In the genomic region with DNA sequence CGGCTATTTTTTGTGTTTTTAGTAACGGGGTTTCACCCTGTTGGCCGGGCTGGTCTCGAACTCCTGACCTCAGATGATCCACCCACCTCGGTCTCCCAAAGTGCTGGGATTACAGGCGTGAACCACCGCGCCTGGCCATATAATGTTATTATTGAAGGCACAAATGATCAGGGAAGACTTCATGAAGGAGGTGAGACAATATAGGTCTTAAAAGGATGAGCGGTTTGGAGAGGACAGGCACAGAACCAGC, we compare ENCODE assay signal across 1 cellular context.
A peak's percentile ranks its signal among the peaks of the same experiment; 100 is the strongest.
TF ChIP-seq lines count a peak whose summit lies in the region.
"Not testable (repeated sequence)": the region's sequence is repeated elsewhere in the genome, so short reads cannot be mapped to it uniquely, and the experiment has no call there.

No MANE protein-coding gene starts in this region.

TF ChIP-seq in HepG2, 621 proteins besides CTCF, POLR2A, EP300 and RAD21 (continues in another document):
- TF ChIP-seq HOXD1 (CRISPR knock-in tag; IDR thresholded peaks at IDR 0.05) (0 out of 2 replicates have a peak, but pooled peaks have one; percentile 1), KDM1A (CRISPR knock-in tag; IDR thresholded peaks at IDR 0.05) (peak; percentile 76), NCOR1 (IDR thresholded peaks at IDR 0.05; ENCODE audit: borderline replicate concordance, low read length) (0 out of 2 replicates have a peak, but pooled peaks have one; percentile 34), LCORL (CRISPR knock-in tag; IDR thresholded peaks at IDR 0.05) (0 out of 2 replicates have a peak, but pooled peaks have one; percentile 10), MIER2 (CRISPR knock-in tag; IDR thresholded peaks at IDR 0.05) (0 out of 2 replicates have a peak, but pooled peaks have one; percentile 9), ZMYM2 (CRISPR knock-in tag; IDR thresholded peaks at IDR 0.05) (peak; percentile 97), ADNP (CRISPR knock-in tag; IDR thresholded peaks at IDR 0.05) (peak; percentile 98), MEIS1 (CRISPR knock-in tag; IDR thresholded peaks at IDR 0.05; ENCODE audit: borderline replicate concordance) (0 out of 2 replicates have a peak, but pooled peaks have one; percentile 40), ZNF556 (CRISPR knock-in tag; IDR thresholded peaks at IDR 0.05; ENCODE audit: borderline replicate concordance) (peak; percentile 13; the same call in 1 of the 2 replicates), ZSCAN29 (CRISPR knock-in tag; conservative IDR thresholded peaks at IDR 0.05) (0 out of 2 replicates have a peak, but pooled peaks have one; percentile 32), CBX1 (IDR thresholded peaks at IDR 0.05; ENCODE audit: low read depth) (peak; percentile 47), ZMYM3 (CRISPR knock-in tag; IDR thresholded peaks at IDR 0.05) (peak; percentile 96), ZBTB8A (CRISPR knock-in tag; IDR thresholded peaks at IDR 0.05; ENCODE audit: borderline replicate concordance, low read depth) (0 out of 2 replicates have a peak, but pooled peaks have one; percentile 23), CHD4 (IDR thresholded peaks at IDR 0.05; ENCODE audit: borderline replicate concordance, low read length) (peak; percentile 100; the same call in 1 of the 2 replicates)
- TF ChIP-seq, protein P1, sequence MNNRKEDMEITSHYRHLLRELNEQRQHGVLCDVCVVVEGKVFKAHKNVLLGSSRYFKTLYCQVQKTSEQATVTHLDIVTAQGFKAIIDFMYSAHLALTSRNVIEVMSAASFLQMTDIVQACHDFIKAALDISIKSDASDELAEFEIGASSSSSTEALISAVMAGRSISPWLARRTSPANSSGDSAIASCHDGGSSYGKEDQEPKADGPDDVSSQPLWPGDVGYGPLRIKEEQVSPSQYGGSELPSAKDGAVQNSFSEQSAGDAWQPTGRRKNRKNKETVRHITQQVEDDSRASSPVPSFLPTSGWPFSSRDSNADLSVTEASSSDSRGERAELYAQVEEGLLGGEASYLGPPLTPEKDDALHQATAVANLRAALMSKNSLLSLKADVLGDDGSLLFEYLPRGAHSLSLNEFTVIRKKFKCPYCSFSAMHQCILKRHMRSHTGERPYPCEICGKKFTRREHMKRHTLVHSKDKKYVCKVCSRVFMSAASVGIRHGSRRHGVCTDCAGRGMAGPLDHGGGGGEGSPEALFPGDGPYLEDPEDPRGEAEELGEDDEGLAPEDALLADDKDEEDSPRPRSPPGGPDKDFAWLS (CRISPR knock-in tag; IDR thresholded peaks at IDR 0.05; ENCODE audit: borderline replicate concordance): 0 out of 2 replicates have a peak, but pooled peaks have one; percentile 42
- TF ChIP-seq, protein P2, sequence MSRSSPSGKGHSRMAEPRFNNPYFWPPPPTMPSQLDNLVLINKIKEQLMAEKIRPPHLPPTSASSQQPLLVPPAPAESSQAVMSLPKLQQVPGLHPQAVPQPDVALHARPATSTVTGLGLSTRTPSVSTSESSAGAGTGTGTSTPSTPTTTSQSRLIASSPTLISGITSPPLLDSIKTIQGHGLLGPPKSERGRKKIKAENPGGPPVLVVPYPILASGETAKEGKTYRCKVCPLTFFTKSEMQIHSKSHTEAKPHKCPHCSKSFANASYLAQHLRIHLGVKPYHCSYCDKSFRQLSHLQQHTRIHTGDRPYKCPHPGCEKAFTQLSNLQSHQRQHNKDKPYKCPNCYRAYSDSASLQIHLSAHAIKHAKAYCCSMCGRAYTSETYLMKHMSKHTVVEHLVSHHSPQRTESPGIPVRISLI (CRISPR knock-in tag; IDR thresholded peaks at IDR 0.05; ENCODE audit: borderline replicate concordance): peak; percentile 99
- TF ChIP-seq, protein P3, sequence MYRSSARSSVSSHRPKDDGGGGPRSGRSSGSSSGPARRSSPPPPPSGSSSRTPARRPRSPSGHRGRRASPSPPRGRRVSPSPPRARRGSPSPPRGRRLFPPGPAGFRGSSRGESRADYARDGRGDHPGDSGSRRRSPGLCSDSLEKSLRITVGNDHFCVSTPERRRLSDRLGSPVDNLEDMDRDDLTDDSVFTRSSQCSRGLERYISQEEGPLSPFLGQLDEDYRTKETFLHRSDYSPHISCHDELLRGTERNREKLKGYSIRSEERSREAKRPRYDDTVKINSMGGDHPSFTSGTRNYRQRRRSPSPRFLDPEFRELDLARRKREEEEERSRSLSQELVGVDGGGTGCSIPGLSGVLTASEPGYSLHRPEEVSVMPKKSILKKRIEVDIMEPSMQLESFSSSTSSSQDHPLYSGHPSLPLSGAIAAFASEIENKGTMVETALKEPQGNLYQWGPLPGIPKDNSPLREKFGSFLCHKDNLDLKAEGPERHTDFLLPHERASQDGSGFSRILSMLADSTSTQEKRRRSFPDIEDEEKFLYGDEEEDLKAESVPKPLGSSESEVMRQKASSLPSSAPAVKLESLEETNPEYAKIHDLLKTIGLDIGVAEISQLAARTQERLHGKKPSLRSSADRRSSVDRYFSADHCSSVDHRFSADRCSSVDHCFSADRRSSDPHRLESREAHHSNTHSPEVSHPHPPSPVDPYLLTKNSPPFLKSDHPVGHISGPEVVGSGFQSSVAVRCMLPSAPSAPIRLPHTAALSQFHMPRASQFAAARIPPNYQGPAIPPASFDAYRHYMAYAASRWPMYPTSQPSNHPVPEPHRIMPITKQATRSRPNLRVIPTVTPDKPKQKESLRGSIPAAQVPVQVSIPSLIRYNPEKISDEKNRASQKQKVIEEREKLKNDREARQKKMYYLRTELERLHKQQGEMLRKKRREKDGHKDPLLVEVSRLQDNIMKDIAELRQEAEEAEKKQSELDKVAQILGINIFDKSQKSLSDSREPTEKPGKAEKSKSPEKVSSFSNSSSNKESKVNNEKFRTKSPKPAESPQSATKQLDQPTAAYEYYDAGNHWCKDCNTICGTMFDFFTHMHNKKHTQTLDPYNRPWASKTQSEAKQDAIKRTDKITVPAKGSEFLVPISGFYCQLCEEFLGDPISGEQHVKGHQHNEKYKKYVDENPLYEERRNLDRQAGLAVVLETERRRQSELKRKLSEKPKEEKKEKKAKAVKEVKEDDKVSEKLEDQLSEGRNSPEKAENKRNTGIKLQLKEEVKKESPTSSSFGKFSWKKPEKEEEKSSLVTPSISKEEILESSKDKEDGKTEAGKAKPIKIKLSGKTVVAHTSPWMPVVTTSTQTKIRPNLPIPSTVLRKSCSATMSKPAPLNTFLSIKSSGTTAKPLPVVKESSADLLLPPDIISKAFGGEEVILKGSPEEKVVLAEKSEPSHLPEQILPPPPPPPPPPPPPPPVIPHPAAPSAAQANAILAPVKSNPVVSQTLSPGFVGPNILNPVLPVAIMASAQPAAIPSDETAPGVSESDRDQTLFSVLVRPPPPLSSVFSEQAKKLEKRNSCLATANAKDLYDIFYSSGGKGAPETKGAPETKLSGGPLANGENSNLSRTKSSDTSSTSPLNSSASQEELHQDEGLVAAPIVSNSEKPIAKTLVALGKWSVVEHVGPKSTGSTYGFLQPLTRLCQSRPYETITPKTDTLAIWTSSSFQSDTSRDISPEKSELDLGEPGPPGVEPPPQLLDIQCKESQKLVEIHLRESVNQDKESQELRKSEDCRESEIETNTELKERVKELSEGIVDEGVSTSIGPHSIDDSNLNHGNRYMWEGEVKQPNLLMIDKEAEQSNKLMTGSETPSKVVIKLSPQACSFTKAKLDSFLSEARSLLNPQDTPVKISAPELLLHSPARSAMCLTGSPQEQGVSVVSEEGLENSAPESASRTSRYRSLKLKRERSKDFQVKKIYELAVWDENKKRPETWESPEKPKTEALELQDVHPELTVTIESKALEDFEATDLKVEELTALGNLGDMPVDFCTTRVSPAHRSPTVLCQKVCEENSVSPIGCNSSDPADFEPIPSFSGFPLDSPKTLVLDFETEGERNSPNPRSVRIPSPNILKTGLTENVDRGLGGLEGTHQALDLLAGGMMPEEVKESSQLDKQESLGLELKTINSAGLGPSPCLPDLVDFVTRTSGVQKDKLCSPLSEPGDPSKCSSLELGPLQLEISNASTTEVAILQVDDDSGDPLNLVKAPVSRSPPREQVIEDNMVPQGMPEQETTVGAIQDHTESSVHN (CRISPR knock-in tag; IDR thresholded peaks at IDR 0.05): 0 out of 2 replicates have a peak, but pooled peaks have one; percentile 65
- TF ChIP-seq, protein P4, sequence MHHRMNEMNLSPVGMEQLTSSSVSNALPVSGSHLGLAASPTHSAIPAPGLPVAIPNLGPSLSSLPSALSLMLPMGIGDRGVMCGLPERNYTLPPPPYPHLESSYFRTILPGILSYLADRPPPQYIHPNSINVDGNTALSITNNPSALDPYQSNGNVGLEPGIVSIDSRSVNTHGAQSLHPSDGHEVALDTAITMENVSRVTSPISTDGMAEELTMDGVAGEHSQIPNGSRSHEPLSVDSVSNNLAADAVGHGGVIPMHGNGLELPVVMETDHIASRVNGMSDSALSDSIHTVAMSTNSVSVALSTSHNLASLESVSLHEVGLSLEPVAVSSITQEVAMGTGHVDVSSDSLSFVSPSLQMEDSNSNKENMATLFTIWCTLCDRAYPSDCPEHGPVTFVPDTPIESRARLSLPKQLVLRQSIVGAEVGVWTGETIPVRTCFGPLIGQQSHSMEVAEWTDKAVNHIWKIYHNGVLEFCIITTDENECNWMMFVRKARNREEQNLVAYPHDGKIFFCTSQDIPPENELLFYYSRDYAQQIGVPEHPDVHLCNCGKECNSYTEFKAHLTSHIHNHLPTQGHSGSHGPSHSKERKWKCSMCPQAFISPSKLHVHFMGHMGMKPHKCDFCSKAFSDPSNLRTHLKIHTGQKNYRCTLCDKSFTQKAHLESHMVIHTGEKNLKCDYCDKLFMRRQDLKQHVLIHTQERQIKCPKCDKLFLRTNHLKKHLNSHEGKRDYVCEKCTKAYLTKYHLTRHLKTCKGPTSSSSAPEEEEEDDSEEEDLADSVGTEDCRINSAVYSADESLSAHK (CRISPR knock-in tag; IDR thresholded peaks at IDR 0.05; ENCODE audit: borderline replicate concordance): 0 out of 2 replicates have a peak, but pooled peaks have one; percentile 19
- TF ChIP-seq LCORL (IDR thresholded peaks at IDR 0.05): not testable (repeated sequence)
- TF ChIP-seq, protein P5, sequence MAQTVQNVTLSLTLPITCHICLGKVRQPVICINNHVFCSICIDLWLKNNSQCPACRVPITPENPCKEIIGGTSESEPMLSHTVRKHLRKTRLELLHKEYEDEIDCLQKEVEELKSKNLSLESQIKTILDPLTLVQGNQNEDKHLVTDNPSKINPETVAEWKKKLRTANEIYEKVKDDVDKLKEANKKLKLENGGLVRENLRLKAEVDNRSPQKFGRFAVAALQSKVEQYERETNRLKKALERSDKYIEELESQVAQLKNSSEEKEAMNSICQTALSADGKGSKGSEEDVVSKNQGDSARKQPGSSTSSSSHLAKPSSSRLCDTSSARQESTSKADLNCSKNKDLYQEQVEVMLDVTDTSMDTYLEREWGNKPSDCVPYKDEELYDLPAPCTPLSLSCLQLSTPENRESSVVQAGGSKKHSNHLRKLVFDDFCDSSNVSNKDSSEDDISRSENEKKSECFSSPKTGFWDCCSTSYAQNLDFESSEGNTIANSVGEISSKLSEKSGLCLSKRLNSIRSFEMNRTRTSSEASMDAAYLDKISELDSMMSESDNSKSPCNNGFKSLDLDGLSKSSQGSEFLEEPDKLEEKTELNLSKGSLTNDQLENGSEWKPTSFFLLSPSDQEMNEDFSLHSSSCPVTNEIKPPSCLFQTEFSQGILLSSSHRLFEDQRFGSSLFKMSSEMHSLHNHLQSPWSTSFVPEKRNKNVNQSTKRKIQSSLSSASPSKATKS (CRISPR knock-in tag; IDR thresholded peaks at IDR 0.05): 0 out of 2 replicates have a peak, but pooled peaks have one; percentile 18
- TF ChIP-seq, protein P6, sequence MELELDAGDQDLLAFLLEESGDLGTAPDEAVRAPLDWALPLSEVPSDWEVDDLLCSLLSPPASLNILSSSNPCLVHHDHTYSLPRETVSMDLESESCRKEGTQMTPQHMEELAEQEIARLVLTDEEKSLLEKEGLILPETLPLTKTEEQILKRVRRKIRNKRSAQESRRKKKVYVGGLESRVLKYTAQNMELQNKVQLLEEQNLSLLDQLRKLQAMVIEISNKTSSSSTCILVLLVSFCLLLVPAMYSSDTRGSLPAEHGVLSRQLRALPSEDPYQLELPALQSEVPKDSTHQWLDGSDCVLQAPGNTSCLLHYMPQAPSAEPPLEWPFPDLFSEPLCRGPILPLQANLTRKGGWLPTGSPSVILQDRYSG (CRISPR knock-in tag; IDR thresholded peaks at IDR 0.05): 0 out of 2 replicates have a peak, but pooled peaks have one; percentile 42
- TF ChIP-seq, protein P7, sequence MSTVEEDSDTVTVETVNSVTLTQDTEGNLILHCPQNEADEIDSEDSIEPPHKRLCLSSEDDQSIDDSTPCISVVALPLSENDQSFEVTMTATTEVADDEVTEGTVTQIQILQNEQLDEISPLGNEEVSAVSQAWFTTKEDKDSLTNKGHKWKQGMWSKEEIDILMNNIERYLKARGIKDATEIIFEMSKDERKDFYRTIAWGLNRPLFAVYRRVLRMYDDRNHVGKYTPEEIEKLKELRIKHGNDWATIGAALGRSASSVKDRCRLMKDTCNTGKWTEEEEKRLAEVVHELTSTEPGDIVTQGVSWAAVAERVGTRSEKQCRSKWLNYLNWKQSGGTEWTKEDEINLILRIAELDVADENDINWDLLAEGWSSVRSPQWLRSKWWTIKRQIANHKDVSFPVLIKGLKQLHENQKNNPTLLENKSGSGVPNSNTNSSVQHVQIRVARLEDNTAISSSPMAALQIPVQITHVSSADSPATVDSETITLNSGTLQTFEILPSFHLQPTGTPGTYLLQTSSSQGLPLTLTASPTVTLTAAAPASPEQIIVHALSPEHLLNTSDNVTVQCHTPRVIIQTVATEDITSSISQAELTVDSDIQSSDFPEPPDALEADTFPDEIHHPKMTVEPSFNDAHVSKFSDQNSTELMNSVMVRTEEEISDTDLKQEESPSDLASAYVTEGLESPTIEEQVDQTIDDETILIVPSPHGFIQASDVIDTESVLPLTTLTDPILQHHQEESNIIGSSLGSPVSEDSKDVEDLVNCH (CRISPR knock-in tag; IDR thresholded peaks at IDR 0.05): peak; percentile 58; the same call in 1 of the 2 replicates
- TF ChIP-seq, protein P8, sequence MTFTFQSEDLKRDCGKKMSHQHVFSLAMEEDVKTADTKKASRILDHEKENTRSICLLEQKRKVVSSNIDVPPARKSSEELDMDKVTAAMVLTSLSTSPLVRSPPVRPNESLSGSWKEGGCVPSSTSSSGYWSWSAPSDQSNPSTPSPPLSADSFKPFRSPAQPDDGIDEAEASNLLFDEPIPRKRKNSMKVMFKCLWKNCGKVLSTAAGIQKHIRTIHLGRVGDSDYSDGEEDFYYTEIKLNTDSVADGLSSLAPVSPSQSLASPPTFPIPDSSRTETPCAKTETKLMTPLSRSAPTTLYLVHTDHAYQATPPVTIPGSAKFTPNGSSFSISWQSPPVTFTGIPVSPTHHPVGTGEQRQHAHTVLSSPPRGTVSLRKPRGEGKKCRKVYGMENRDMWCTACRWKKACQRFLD (CRISPR knock-in tag; IDR thresholded peaks at IDR 0.05; ENCODE audit: borderline replicate concordance): peak; percentile 14; the same call in 1 of the 2 replicates
- TF ChIP-seq, protein P9, sequence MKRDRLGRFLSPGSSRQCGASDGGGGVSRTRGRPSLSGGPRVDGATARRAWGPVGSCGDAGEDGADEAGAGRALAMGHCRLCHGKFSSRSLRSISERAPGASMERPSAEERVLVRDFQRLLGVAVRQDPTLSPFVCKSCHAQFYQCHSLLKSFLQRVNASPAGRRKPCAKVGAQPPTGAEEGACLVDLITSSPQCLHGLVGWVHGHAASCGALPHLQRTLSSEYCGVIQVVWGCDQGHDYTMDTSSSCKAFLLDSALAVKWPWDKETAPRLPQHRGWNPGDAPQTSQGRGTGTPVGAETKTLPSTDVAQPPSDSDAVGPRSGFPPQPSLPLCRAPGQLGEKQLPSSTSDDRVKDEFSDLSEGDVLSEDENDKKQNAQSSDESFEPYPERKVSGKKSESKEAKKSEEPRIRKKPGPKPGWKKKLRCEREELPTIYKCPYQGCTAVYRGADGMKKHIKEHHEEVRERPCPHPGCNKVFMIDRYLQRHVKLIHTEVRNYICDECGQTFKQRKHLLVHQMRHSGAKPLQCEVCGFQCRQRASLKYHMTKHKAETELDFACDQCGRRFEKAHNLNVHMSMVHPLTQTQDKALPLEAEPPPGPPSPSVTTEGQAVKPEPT (CRISPR knock-in tag; IDR thresholded peaks at IDR 0.05; ENCODE audit: low read depth): 0 out of 2 replicates have a peak, but pooled peaks have one; percentile 5
